In the genomic region with DNA sequence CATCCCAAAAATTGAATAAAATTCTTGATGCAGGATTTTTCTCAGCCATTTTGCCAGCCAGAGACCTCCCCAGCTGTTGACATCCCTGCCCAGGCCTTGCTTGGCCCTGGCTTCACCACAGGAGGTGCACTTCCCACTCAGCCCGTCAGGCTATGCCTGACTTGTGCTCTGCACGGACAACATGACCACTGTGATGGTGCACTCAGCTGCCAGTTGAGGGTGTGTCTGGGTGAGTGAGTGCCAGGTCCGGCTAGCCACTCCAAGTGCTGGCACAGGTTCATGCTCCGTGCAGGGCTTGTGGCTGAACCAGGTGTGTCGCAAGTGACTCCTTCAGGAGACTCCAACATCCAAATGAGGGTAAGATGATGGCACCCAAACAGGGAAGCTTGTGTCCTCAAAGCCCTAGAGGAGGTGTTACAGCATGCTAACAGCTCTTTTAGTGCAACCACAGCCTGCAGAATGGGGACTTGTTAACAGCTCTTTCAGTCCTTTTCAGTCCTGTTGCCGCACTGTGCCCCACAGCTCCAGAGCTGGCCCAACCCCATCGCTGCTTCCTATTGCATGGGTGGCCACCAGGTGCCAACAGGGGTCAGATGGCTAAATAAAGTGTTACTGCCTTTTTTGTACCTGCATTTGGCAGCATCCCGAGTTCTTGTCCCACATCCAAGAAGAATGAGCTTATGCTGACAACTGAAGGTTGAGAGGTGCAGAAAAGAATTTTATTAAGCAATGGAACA, we compare ENCODE assay signal across 15 cellular contexts.
DNase-seq lines count a peak whose midpoint lies in the region; TF ChIP-seq lines count a peak whose summit lies in the region.
"Had no signal": no experiment of that assay in that cellular context is flagged by ENCODE, and none has a peak within 500 bp of the region (broad histone marks: within the 10 kb centered on the region; RNA-seq: fewer than 3 reads in every experiment).

No MANE protein-coding gene starts in this region.

- no peak overlapping the region for H3K23ac ChIP-seq in H9 (ENCODE audit: insufficient read length, low read depth, low read length)

- intact Hi-C loops in posterior vena cava (cut with DNase I) = no loop called here

- DNase-seq in DMS53 (lab: John Stamatoyannopoulos, UW) = peak; percentile 5
- no peak for DNase-seq in DMS53 treated with DMSO at 0.1 percent for 48 hours (lab: John Stamatoyannopoulos, UW; ENCODE audit: unreplicated experiment)
- peak; percentile 29 for DNase-seq in H9
- DNase-seq in WERI-Rb-1 = no peak
- DNase-seq in posterior vena cava (ENCODE audit: low spot score) = peak; percentile 64
- DNase-seq in KBM-7 = no peak
- no peak for DNase-seq in NOMO-1 (lab: John Stamatoyannopoulos, UW; ENCODE audit: unreplicated experiment in 2 of 2)
- DNase-seq in COLO668 (lab: John Stamatoyannopoulos, UW; ENCODE audit: unreplicated experiment) = no peak
- DNase-seq: H7, NCI-H1092 treated with DMSO at 0.1 percent for 48 hours, NCI-H1694, NCI-H774, SHP77 had no signal

- no peak overlapping the region for H4K5ac ChIP-seq in H9 (ENCODE audit: insufficient read length, low read depth, low read length)

- H3K4me3 Mint-ChIP-seq in H9 = no peak overlapping the region

- H3K27ac ChIP-seq in H9 (ENCODE audit: insufficient read length, low read depth, low read length) (no peak overlapping the region), WERI-Rb-1 (no peak overlapping the region)
- H3K27ac ChIP-seq: 22Rv1, Peyer's patch had no signal

- no peak overlapping the region for H2BK12ac ChIP-seq in H9 (ENCODE audit: insufficient read length, low read depth, low read length)

- H4K8ac ChIP-seq in H9 (replicated peaks; ENCODE audit: insufficient read length, low read depth, low read length) = no peak overlapping the region

- H2AK5ac ChIP-seq in H9 (ENCODE audit: insufficient read length, low read length) = no peak overlapping the region

- no peak overlapping the region for H3K4ac ChIP-seq in H9 (ENCODE audit: low read depth, low read length)

- no peaks in the 10 kb centered on the region for H3K4me1 Mint-ChIP-seq in H9

- no peaks in the 10 kb centered on the region for H3K36me3 ChIP-seq in WERI-Rb-1
- H3K36me3 ChIP-seq: Peyer's patch had no signal

- no peaks in the 10 kb centered on the region for H3K27me3 Mint-ChIP-seq in H9 (ENCODE audit: low read depth)

- no peak overlapping the region for H3K56ac ChIP-seq in H9 (ENCODE audit: insufficient read length, low read depth, low read length)

- H3K36me3 Mint-ChIP-seq in H9 (ENCODE audit: insufficient read depth in 1 of 3, low read depth in 3 of 3) = peaks cover 0 to 20% (median 15%) of the 10 kb centered on the region in 3 experiments; a peak in 6 of 7 replicates

- H3K79me1 ChIP-seq in H9 (ENCODE audit: insufficient read depth, low read depth, low read length, poor library complexity, severe bottlenecking) = no peaks in the 10 kb centered on the region

- no peak overlapping the region for H2BK120ac ChIP-seq in H9 (ENCODE audit: low read depth, low read length, poor library complexity, severe bottlenecking)

- H3K4me2 ChIP-seq in H9 (ENCODE audit: insufficient read depth, insufficient read length, low read length) = no peak overlapping the region

- H4K91ac ChIP-seq in H9 (ENCODE audit: insufficient read length, low read depth, low read length) = no peak overlapping the region

- H3K4me3 ChIP-seq in WERI-Rb-1 (ENCODE audit: low read depth, low read length) = no peak overlapping the region
- H3K4me3 ChIP-seq: Peyer's patch had no signal

- H3K9ac ChIP-seq in H9 (ENCODE audit: extremely low read depth, insufficient read length, low read length) = no peak overlapping the region

- H3K4me1 ChIP-seq in H9 (ENCODE audit: insufficient read depth, low read length) = no peaks in the 10 kb centered on the region
- H3K4me1 ChIP-seq: Peyer's patch had no signal

- H3K23me2 ChIP-seq in H9 (ENCODE audit: insufficient read length, low read depth, low read length, poor library complexity, severe bottlenecking) = no peaks in the 10 kb centered on the region

- WGBS in H9 (ENCODE audit: extremely low coverage, insufficient read length, low lambda C conversion rate) = no CpG with 5 or more reads among the region's 8 CpGs

- H3K9me3 ChIP-seq in H9 (ENCODE audit: control insufficient read depth, low read depth, low read length) (peaks cover 7% of the 10 kb centered on the region), WERI-Rb-1 (ENCODE audit: severe bottlenecking) (no peaks in the 10 kb centered on the region)
- H3K9me3 ChIP-seq: Peyer's patch had no signal

- no peak overlapping the region for H2BK20ac ChIP-seq in H9 (ENCODE audit: low read depth, low read length, poor library complexity, severe bottlenecking)

- in situ Hi-C loops in KBM-7 (cut with MboI; ENCODE audit: low pct_unique_long_range_greater_than_20kb, low sequenced_read_pairs) = no loop called here

- peaks cover 17 to 23% of the 10 kb centered on the region in 2 experiments for H3K9me3 Mint-ChIP-seq in H9

- H3T11ph ChIP-seq in H9 (ENCODE audit: low read length) = no peak overlapping the region

- H3K79me2 ChIP-seq in H9 (ENCODE audit: insufficient read depth, low read length) = no peaks in the 10 kb centered on the region

- no peak overlapping the region for H2BK15ac ChIP-seq in H9 (ENCODE audit: low read depth, low read length)

- no peak overlapping the region; the same call in 1 of the 2 replicates for H3K14ac ChIP-seq in H9 (ENCODE audit: insufficient read depth, low read length)

- H4K20me1 ChIP-seq in H9 (ENCODE audit: control insufficient read depth, insufficient read depth, insufficient read length) = no peaks in the 10 kb centered on the region

- H3K27ac Mint-ChIP-seq in H9 = no peak overlapping the region

- H3K18ac ChIP-seq in H9 (ENCODE audit: insufficient read length, low read depth, low read length) = no peak overlapping the region

- no peak overlapping the region for H2AFZ ChIP-seq in H9 (ENCODE audit: low read length)

- H2BK5ac ChIP-seq in H9 (ENCODE audit: insufficient read length, low read length) = no peak overlapping the region

- TF ChIP-seq CTCF in H9 (conservative IDR thresholded peaks at IDR 0.05) = no peak
- TF ChIP-seq CTCF in WERI-Rb-1 (IDR thresholded peaks at IDR 0.05; ENCODE audit: low read depth, low read length) = 0 out of 2 replicates have a peak, but pooled peaks have one; percentile 16

- no peaks in the 10 kb centered on the region for H3K27me3 ChIP-seq in H9 (ENCODE audit: insufficient read depth, low read length)
- H3K27me3 ChIP-seq in WERI-Rb-1 (ENCODE audit: insufficient read depth, low read depth, severe bottlenecking) = no peaks in the 10 kb centered on the region
- H3K27me3 ChIP-seq: Peyer's patch had no signal

Comparison
In these comparisons a context has a peak if more than half of its experiments do, and no peak if none do; other contexts are left out.
1. DNase-seq: peak in DMS53 (single experiment), H9 (single experiment) and posterior vena cava (single experiment); none in DMS53 treated with DMSO at 0.1 percent for 48 hours (single experiment), WERI-Rb-1 (single experiment), KBM-7 (single experiment), NOMO-1 (0 of 2) and COLO668 (single experiment).